In the genomic region with DNA sequence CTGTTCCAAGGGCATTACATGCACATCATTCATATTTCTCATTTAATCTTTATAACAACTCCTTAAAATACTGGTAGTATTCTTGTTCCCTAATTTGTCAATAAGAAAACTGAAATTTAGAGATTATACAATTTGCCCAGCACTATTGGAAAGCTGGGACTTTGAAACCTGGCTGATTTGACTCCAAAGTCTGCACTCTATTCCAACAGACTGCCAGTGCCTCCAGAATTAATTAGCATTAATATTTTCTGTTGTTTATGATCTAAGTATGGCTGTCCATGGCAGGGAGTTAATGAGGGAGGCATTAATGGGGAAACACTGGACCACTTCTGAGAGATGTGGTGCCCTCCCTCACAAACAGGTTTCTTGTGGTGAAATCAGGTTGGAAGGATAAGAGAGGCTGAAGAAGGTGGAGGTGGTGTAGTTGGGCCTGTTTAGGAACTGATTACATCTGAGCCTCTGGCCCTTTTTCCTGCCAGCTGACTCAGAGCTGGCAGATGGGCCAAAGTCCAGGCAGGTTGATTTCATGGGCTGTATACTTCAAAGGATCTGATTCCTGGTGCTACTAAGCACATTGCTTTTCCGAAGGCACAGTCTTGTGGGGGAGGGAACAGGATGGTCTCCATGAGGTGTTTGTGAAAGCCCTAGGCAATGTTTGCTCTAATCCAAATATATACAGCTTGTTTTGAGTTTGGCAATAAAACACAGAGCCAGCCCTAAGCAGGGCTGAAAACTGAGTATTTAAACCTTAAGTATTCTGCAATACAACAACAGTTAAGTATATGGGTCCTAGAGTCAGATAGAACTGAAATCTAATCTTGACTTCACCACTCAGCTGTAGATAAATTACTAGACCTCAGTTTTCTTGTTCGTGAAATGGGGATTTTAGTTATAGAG, we compare ENCODE assay signal across 1 cellular context.
TF ChIP-seq lines count a peak whose summit lies in the region.

No MANE protein-coding gene starts in this region.

TF ChIP-seq in HepG2, 621 proteins besides CTCF, POLR2A, EP300 and RAD21 (continued from another document and continues in another):
- TF ChIP-seq, protein P1, sequence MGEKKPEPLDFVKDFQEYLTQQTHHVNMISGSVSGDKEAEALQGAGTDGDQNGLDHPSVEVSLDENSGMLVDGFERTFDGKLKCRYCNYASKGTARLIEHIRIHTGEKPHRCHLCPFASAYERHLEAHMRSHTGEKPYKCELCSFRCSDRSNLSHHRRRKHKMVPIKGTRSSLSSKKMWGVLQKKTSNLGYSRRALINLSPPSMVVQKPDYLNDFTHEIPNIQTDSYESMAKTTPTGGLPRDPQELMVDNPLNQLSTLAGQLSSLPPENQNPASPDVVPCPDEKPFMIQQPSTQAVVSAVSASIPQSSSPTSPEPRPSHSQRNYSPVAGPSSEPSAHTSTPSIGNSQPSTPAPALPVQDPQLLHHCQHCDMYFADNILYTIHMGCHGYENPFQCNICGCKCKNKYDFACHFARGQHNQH (CRISPR knock-in tag; IDR thresholded peaks at IDR 0.05): peak; percentile 97
- TF ChIP-seq FOXO4 (CRISPR knock-in tag; conservative IDR thresholded peaks at IDR 0.05) (no peak), ZNF207 (IDR thresholded peaks at IDR 0.05; ENCODE audit: borderline replicate concordance) (no peak), ZBTB20 (CRISPR knock-in tag; IDR thresholded peaks at IDR 0.05; ENCODE audit: borderline replicate concordance, low read depth) (peak; percentile 93; the same call in 1 of the 2 replicates), ZNF790 (CRISPR knock-in tag; IDR thresholded peaks at IDR 0.05; ENCODE audit: borderline replicate concordance) (no peak), MTF2 (CRISPR knock-in tag; IDR thresholded peaks at IDR 0.05; ENCODE audit: borderline replicate concordance) (no peak), KIAA2018 (CRISPR knock-in tag; IDR thresholded peaks at IDR 0.05; ENCODE audit: borderline replicate concordance) (no peak), FOXO1 (CRISPR knock-in tag; IDR thresholded peaks at IDR 0.05) (peak; percentile 89), ZNF567 (CRISPR knock-in tag; IDR thresholded peaks at IDR 0.05; ENCODE audit: borderline replicate concordance) (no peak), KLF11 (CRISPR knock-in tag; IDR thresholded peaks at IDR 0.05) (peak; percentile 79; the same call in 1 of the 2 replicates), MAZ (IDR thresholded peaks at IDR 0.05; ENCODE audit: borderline replicate concordance, low read depth, low read length) (no peak), MAZ (CRISPR knock-in tag; IDR thresholded peaks at IDR 0.05; ENCODE audit: low read depth) (peak; percentile 72; the same call in 1 of the 2 replicates), ELF4 (CRISPR knock-in tag; IDR thresholded peaks at IDR 0.05; ENCODE audit: borderline replicate concordance) (no peak), TAF15 (IDR thresholded peaks at IDR 0.05; ENCODE audit: low read depth, low read length, poor library complexity, severe bottlenecking) (no peak), ZFP37 (CRISPR knock-in tag; IDR thresholded peaks at IDR 0.05; ENCODE audit: borderline replicate concordance) (0 out of 2 replicates have a peak, but pooled peaks have one; percentile 39), ARNTL (CRISPR knock-in tag; IDR thresholded peaks at IDR 0.05) (0 out of 2 replicates have a peak, but pooled peaks have one; percentile 68), DNMT1 (CRISPR knock-in tag; IDR thresholded peaks at IDR 0.05) (no peak), ZNF792 (CRISPR knock-in tag; IDR thresholded peaks at IDR 0.05) (peak; percentile 87), AFF4 (CRISPR knock-in tag; IDR thresholded peaks at IDR 0.05) (no peak), JUND (CRISPR knock-in tag; IDR thresholded peaks at IDR 0.05) (peak; percentile 83), ZNF430 (CRISPR knock-in tag; IDR thresholded peaks at IDR 0.05) (no peak; the same call in 1 of the 2 replicates), ZBTB33 (CRISPR knock-in tag; IDR thresholded peaks at IDR 0.05) (peak; percentile 56; the same call in 1 of the 2 replicates), ATF7-NPFF (CRISPR knock-in tag; IDR thresholded peaks at IDR 0.05; ENCODE audit: low read depth) (0 out of 2 replicates have a peak, but pooled peaks have one; percentile 52)
- TF ChIP-seq, protein P2, sequence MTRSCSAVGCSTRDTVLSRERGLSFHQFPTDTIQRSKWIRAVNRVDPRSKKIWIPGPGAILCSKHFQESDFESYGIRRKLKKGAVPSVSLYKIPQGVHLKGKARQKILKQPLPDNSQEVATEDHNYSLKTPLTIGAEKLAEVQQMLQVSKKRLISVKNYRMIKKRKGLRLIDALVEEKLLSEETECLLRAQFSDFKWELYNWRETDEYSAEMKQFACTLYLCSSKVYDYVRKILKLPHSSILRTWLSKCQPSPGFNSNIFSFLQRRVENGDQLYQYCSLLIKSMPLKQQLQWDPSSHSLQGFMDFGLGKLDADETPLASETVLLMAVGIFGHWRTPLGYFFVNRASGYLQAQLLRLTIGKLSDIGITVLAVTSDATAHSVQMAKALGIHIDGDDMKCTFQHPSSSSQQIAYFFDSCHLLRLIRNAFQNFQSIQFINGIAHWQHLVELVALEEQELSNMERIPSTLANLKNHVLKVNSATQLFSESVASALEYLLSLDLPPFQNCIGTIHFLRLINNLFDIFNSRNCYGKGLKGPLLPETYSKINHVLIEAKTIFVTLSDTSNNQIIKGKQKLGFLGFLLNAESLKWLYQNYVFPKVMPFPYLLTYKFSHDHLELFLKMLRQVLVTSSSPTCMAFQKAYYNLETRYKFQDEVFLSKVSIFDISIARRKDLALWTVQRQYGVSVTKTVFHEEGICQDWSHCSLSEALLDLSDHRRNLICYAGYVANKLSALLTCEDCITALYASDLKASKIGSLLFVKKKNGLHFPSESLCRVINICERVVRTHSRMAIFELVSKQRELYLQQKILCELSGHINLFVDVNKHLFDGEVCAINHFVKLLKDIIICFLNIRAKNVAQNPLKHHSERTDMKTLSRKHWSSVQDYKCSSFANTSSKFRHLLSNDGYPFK (CRISPR knock-in tag; IDR thresholded peaks at IDR 0.05; ENCODE audit: borderline replicate concordance): no peak
- TF ChIP-seq, protein P3, sequence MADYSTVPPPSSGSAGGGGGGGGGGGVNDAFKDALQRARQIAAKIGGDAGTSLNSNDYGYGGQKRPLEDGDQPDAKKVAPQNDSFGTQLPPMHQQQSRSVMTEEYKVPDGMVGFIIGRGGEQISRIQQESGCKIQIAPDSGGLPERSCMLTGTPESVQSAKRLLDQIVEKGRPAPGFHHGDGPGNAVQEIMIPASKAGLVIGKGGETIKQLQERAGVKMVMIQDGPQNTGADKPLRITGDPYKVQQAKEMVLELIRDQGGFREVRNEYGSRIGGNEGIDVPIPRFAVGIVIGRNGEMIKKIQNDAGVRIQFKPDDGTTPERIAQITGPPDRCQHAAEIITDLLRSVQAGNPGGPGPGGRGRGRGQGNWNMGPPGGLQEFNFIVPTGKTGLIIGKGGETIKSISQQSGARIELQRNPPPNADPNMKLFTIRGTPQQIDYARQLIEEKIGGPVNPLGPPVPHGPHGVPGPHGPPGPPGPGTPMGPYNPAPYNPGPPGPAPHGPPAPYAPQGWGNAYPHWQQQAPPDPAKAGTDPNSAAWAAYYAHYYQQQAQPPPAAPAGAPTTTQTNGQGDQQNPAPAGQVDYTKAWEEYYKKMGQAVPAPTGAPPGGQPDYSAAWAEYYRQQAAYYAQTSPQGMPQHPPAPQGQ (CRISPR knock-in tag; IDR thresholded peaks at IDR 0.05; ENCODE audit: borderline replicate concordance): no peak
